Comparison of ENCODE assay signal across 13 cellular contexts in genomic region chr1:94590203-94591137, GRCh38. TPM values are rescaled to one million over a fixed set of nuclear protein-coding genes. Genes with fewer than 3 reads are reported as not detected.
DNase-seq lines count a peak whose midpoint lies in the region; ATAC-seq and TF ChIP-seq lines count a peak whose summit lies in the region.
"Had no signal": no experiment of that assay in that cellular context is flagged by ENCODE, and none has a peak within 500 bp of the region (broad histone marks: within the 10 kb centered on the region; RNA-seq: fewer than 3 reads in every experiment).

No MANE protein-coding gene starts in this region.

- peaks cover 17% of the 10 kb centered on the region for H3K4me1 ChIP-seq in left ventricle myocardium inferior
- H3K4me1 ChIP-seq in ovary (ENCODE audit: insufficient read depth), result peaks cover 5% of the 10 kb centered on the region
- H3K4me1 ChIP-seq in aorta (ENCODE audit: control insufficient read depth in 1 of 2, insufficient read depth in 2 of 2, low read length in 2 of 2), result peaks cover 1 to 5% of the 10 kb centered on the region in 2 donors

- H3K9me3 ChIP-seq in left ventricle myocardium inferior (replicated peaks) (no peaks in the 10 kb centered on the region), ovary (no peaks in the 10 kb centered on the region), aorta (ENCODE audit: control insufficient read depth, low read length) (no peaks in the 10 kb centered on the region)
- H3K9me3 ChIP-seq: thyroid gland had no signal

- ATAC-seq in Right ventricle myocardium inferior, result peak; percentile 62
- peak; percentile 55 for ATAC-seq in aorta (ENCODE audit: low FRiP score)

- TF ChIP-seq EP300 in ovary (IDR thresholded peaks at IDR 0.05), result no peak

- no peak for DNase-seq in Right ventricle myocardium inferior (ENCODE audit: missing footprints)
- no peak for DNase-seq in cardiac septum (ENCODE audit: low spot score)
- DNase-seq in left ventricle myocardium inferior, result no peak
- DNase-seq in ovary, result peak in 3 of 5 donors; percentile 38 to 58 (median 54)
- DNase-seq in aorta, result no peak
- DNase-seq in HPDE6-E6E7 (ENCODE audit: extremely low spot score), result no peak
- no peak for DNase-seq in iPS-NIHi7 (ENCODE audit: extremely low spot score)
- DNase-seq in NCI-H2171 treated with DMSO at 0.1 percent for 48 hours (lab: John Stamatoyannopoulos, UW), result no peak
- DNase-seq: midbrain, NCI-H69, SHP77 treated with DMSO at 0.1 percent for 48 hours had no signal

- H3K27me3 ChIP-seq in left ventricle myocardium inferior (ENCODE audit: low read depth) (no peaks in the 10 kb centered on the region), ovary (no peaks in the 10 kb centered on the region), aorta (ENCODE audit: control insufficient read depth in 1 of 2, insufficient read depth in 2 of 2, low read length in 1 of 2) (no peaks in the 10 kb centered on the region)
- H3K27me3 ChIP-seq: thyroid gland had no signal

- TF ChIP-seq CTCF in left ventricle myocardium inferior (IDR thresholded peaks at IDR 0.05; ENCODE audit: borderline replicate concordance) (no peak), ovary (IDR thresholded peaks at IDR 0.05) (no peak)

- H3K27ac ChIP-seq in left ventricle myocardium inferior (replicated peaks) (peak overlapping the region; percentile 52), ovary (peak overlapping the region in 1 of 2 donors; percentile 17), aorta (ENCODE audit: low read depth in 1 of 2, low read length in 2 of 2) (peak overlapping the region in 1 of 2 donors; percentile 32)
- H3K27ac ChIP-seq: HL-60 had no signal

- H3K4me3 ChIP-seq in left ventricle myocardium inferior (no peak overlapping the region), ovary (no peak overlapping the region), aorta (ENCODE audit: low read length in 2 of 2) (no peak overlapping the region)
- H3K4me3 ChIP-seq: thyroid gland had no signal

- intact Hi-C loops in Right ventricle myocardium inferior (cut with DNase I), result no loop called here
- intact Hi-C loops in cardiac septum (cut with DNase I), result no loop called here
- intact Hi-C loops in left ventricle myocardium inferior (cut with micrococcal nuclease), result no loop called here
- intact Hi-C loops in ovary (cut with DNase I), result no loop called here
- intact Hi-C loops in aorta (cut with DNase I), result loop anchor here in 1 of 2 donors (5.0 kb wide), 1 partner anchor 43 kb away; no protein-coding TSS in a partner anchor

- H3K36me3 ChIP-seq in left ventricle myocardium inferior, result no peaks in the 10 kb centered on the region
- no peaks in the 10 kb centered on the region for H3K36me3 ChIP-seq in ovary
- no peaks in the 10 kb centered on the region for H3K36me3 ChIP-seq in aorta (ENCODE audit: control insufficient read depth in 1 of 2, insufficient read depth in 2 of 2, low read length in 1 of 2)
- H3K36me3 ChIP-seq: thyroid gland had no signal

- no peak for TF ChIP-seq POLR2A in ovary (IDR thresholded peaks at IDR 0.05)

- WGBS in ovary, 3 donors, result 64 to 70% (median 68%) methylated on average over 7 of the region's 7 CpGs
- WGBS in aorta, 2 donors, result 37 to 40% methylated on average over 7 of the region's 7 CpGs

RNA-seq across cellular contexts. Expression of gene F3, which starts 48.9 kb away (rescaled TPM):
- total RNA-seq in Right ventricle myocardium inferior, result 27.9 TPM
- 29.1 TPM for total RNA-seq in cardiac septum
- 50.8 TPM for total RNA-seq in left ventricle myocardium inferior
- total RNA-seq in ovary, result 100 to 1,000 TPM in 4 of 7 donors, 10 to 100 TPM in 3; 38.5 to 365 (median 112) TPM
- 10 to 100 TPM; 29.0 to 32.4 TPM for polyA plus RNA-seq in ovary
- 10 to 100 TPM; 33.3 to 40.0 TPM for total RNA-seq in aorta
- 1 to 10 TPM; 7.8 to 8.3 TPM for polyA plus RNA-seq in aorta

Comparison
In these comparisons a context has a peak if more than half of its experiments do, and no peak if none do; other contexts are left out.
1. DNase-seq: peak in ovary (3 of 5); none in Right ventricle myocardium inferior (single experiment), cardiac septum (single experiment), left ventricle myocardium inferior (single experiment), aorta (0 of 2), HPDE6-E6E7 (single experiment), iPS-NIHi7 (single experiment) and NCI-H2171 treated with DMSO at 0.1 percent for 48 hours (single experiment).